ENCODE assay signal across 2 cellular contexts in the genomic region with DNA sequence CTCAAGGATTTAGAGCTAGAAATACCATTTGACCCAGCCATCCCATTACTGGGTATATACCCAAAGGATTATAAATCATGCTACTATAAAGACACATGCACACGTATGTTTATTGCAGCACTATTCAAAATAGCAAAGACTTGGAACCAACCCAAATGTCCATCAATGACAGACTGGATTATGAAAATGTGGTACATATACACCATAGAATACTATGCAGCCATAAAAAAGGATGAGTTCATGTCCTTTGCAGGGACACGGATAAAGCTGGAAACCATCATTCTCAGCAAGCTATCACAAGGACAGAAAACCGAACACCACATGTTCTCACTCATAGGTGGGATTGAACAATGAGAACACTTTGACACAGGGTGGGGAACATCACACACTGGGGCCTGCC. TPM values are rescaled to one million over a fixed set of nuclear protein-coding genes. Genes with fewer than 3 reads are reported as not detected.
"Had no signal": no experiment of that assay in that cellular context is flagged by ENCODE, and none has a peak within 500 bp of the region (broad histone marks: within the 10 kb centered on the region; RNA-seq: fewer than 3 reads in every experiment).

No MANE protein-coding gene starts in this region.

RNA-seq across cellular contexts. Expression of gene C1orf105, which starts 16.7 kb away (rescaled TPM):
- total RNA-seq: G401, GM12878 had no signal
- polyA plus RNA-seq: GM12878 had no signal
